18 cellular contexts compared by ENCODE assay signal in the genomic region with DNA sequence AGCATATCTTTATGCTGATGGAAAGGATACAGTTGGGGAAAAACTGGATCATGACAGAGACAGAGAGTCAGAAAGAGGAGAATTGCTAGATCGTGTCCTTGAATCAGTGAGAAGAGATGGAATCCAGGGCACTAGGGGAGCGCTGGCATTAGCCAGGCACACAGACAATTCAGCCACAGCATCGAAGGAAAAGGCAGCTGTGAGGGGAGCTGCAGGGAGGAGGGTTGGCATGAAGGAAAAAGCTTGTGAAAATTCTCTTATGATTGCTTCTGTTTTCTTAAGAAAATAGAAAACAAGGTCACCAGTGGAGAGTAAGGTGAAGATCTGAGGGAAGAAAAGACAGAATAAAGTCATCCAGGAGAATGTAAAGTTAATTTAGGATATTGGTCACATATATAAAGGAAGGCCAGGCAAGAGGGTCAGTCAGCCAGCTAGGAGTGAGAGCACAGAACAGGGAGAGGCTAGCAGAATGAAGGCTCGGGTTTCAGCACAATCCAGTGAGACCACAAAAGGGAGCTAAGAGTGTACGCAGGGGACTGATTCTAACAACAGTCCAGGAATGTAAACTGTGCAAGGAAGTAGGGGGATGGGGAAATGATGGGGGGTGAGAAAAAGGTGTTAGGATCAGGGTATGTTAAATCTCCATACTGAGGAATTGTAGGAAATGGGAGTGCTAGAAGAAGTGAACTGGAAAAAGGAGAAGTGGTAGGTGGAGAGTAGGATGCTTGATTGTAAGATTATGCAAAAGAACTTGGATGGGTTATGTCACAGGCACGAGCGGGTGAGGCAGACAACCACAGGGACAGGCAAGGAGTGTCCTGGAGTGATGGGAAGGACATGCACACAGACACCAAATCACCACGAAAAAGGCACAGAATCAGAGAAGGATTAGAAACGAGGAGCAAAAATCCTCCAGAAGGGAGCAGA.
A peak's percentile ranks its signal among the peaks of the same experiment; 100 is the strongest.
DNase-seq lines count a peak whose midpoint lies in the region; ATAC-seq, FAIRE-seq and TF ChIP-seq lines count a peak whose summit lies in the region.
"Had no signal": no experiment of that assay in that cellular context is flagged by ENCODE, and none has a peak within 500 bp of the region (broad histone marks: within the 10 kb centered on the region; RNA-seq: fewer than 3 reads in every experiment).

No MANE protein-coding gene starts in this region.

- H3K9ac ChIP-seq in IMR-90 (ENCODE audit: low read depth, low read length) (peak overlapping the region; percentile 59), kidney (ENCODE audit: low read length in 2 of 2) (no peak overlapping the region)

- no peak for TF ChIP-seq POLR2A in IMR-90 (IDR thresholded peaks at IDR 0.05; ENCODE audit: low read depth, low read length)

- H4K8ac ChIP-seq in IMR-90 (ENCODE audit: low read depth in 2 of 2, low read length in 2 of 2), result peak overlapping the region; percentile 18 to 76

- H3K27me3 ChIP-seq in AG04450 (ENCODE audit: control insufficient read depth, insufficient read depth, low read length) (no peaks in the 10 kb centered on the region), IMR-90 (ENCODE audit: control insufficient read depth, insufficient read depth, low read length) (no peaks in the 10 kb centered on the region), kidney epithelial cell (ENCODE audit: control insufficient read depth, insufficient read depth, low read length) (no peaks in the 10 kb centered on the region)
- H3K27me3 ChIP-seq: left lung, tibial nerve had no signal

- H3K27ac ChIP-seq in AG04450 (ENCODE audit: low read depth, low read length) (peak overlapping the region; percentile 63), IMR-90 (ENCODE audit: insufficient read depth, low read length) (peak overlapping the region; percentile 79; the same call in 1 of the 2 replicates), kidney (ENCODE audit: low read depth in 2 of 2, low read length in 2 of 2) (no peak overlapping the region)
- H3K27ac ChIP-seq: epithelial cell of prostate, left lung, tibial nerve had no signal

- 0 out of 3 replicates have a peak overlapping the region, but pooled peaks have one; percentile 12 for H2BK15ac ChIP-seq in IMR-90 (ENCODE audit: low read depth, low read length)

- dilution Hi-C loops in IMR-90 (cut with HindIII; ENCODE audit: low sequenced_read_pairs, unreplicated experiment), result no loop called here

- TF ChIP-seq CTCF in AG04450 (IDR thresholded peaks at IDR 0.05; ENCODE audit: low read depth, low read length) (no peak), IMR-90 (conservative IDR thresholded peaks at IDR 0.05; ENCODE audit: low read depth, low read length) (no peak), astrocyte of the cerebellum (IDR thresholded peaks at IDR 0.05; ENCODE audit: low read depth, low read length, missing control alignments) (no peak), kidney epithelial cell (IDR thresholded peaks at IDR 0.05; ENCODE audit: insufficient read depth, low read length, poor library complexity, severe bottlenecking) (no peak), kidney (IDR thresholded peaks at IDR 0.05; ENCODE audit: borderline replicate concordance, extremely low read depth, insufficient read depth) (no peak)

- DNase-seq in AG04450 (ENCODE audit: low read depth, low spot score), result peak; percentile 41
- peak; percentile 83 for DNase-seq in IMR-90
- peak; percentile 38 for DNase-seq in astrocyte of the cerebellum (ENCODE audit: low read depth)
- DNase-seq in kidney epithelial cell (ENCODE audit: low read depth), result peak; percentile 2
- no peak for DNase-seq in NCI-H2196 (lab: John Stamatoyannopoulos, UW; ENCODE audit: unreplicated experiment)
- no peak for DNase-seq in kidney
- DNase-seq in SKM-1 treated with dmso at 0.1 percent for 144 hours (lab: John Stamatoyannopoulos, UW; ENCODE audit: unreplicated experiment), result no peak
- DNase-seq: activated CD4-positive, alpha-beta T cell treated with anti-CD3 and anti-CD28 coated beads for 4 hours; activated naive CD8-positive, alpha-beta T cell treated with anti-CD3 and anti-CD28 coated beads, Interleukin-2, amount 10 ng/mL, durations not matched to agents 7 days and 5 days; activated T-cell treated with anti-CD3 and anti-CD28 coated beads, Interleukin-2, amount 50 U/mL, for 24 hours; Calu3; left lung; naive thymus-derived CD4-positive, alpha-beta T cell; SHP77; stimulated activated CD4-positive, alpha-beta T cell treated with anti-CD3 and anti-CD28 coated beads, Interleukin-4, amount 100 ng/mL, for 1 hour had no signal

- peak overlapping the region; percentile 73 for H2BK5ac ChIP-seq in IMR-90 (ENCODE audit: low read depth, low read length, poor library complexity, severe bottlenecking)

- POLR2A ChIA-PET in AG04450 (lab: Yijun Ruan, JAX), result interaction anchor here (0.6 to 0.9 kb wide), 2 partner anchors 16 to 140 kb away, joined by 3 to 4 read pairs; a partner anchor contains a TSS
- POLR2A ChIA-PET in IMR-90 (lab: Charles Lee; ENCODE audit: unreplicated experiment), result interaction anchor here (0.6 to 0.7 kb wide), 2 partner anchors 9 kb away, joined by 7 to 10 read pairs; no protein-coding TSS in a partner anchor

- H4K91ac ChIP-seq in IMR-90 (ENCODE audit: insufficient read depth, low read depth, low read length), result peak overlapping the region; percentile 85

- peak overlapping the region; percentile 15 for H2AK9ac ChIP-seq in IMR-90 (replicated peaks; ENCODE audit: low read depth, low read length, poor library complexity)

- H3K23ac ChIP-seq in IMR-90 (ENCODE audit: low read depth, low read length), result peak overlapping the region; percentile 69; the same call in 1 of the 2 replicates

- WGBS in IMR-90 (ENCODE audit: extremely low coverage in 2 of 2, insufficient read length in 1 of 2), 2 experiments, result 50% methylated on average over 4 of the region's 9 CpGs; no CpG with 5 or more reads in 1 of the 2 experiments

- in situ Hi-C loops in IMR-90 (cut with MboI; ENCODE audit: low sequenced_read_pairs), result no loop called here
- in situ Hi-C loops in astrocyte of the cerebellum (cut with HindIII; ENCODE audit: low sequenced_read_pairs), result no loop called here

- peak; percentile 88 for ATAC-seq in IMR-90 (ENCODE audit: low read depth)
- ATAC-seq in GM18520 (IDR thresholded peaks at IDR 0.05; ENCODE audit: unreplicated experiment), result no peak
- ATAC-seq: left lung; naive thymus-derived CD4-positive, alpha-beta T cell had no signal

- H3K4me3 ChIP-seq in AG04450 (ENCODE audit: low read depth, low read length) (no peak overlapping the region), IMR-90 (ENCODE audit: insufficient read depth, low read depth, low read length) (no peak overlapping the region), astrocyte of the cerebellum (ENCODE audit: low read depth, low read length) (no peak overlapping the region), kidney epithelial cell (ENCODE audit: low read depth, low read length) (no peak overlapping the region), kidney (ENCODE audit: low read length in 2 of 2) (no peak overlapping the region)
- H3K4me3 ChIP-seq: left lung, tibial nerve had no signal

- CTCF ChIA-PET in AG04450 (lab: Charles Lee), result interaction anchor here (0.6 to 2.0 kb wide), 5 partner anchors 11 to 1812 kb away, joined by 3 to 5 read pairs (median 4); no protein-coding TSS in a partner anchor
- CTCF ChIA-PET in IMR-90 (lab: Yijun Ruan, JAX), result interaction anchor here (0.5 to 2.3 kb wide), 4 partner anchors 16 to 1014 kb away, joined by 3 to 8 read pairs (median 4); no protein-coding TSS in a partner anchor

- no peaks in the 10 kb centered on the region for H3K36me3 ChIP-seq in IMR-90 (ENCODE audit: control insufficient read depth, insufficient read depth, low read length)
- no peaks in the 10 kb centered on the region for H3K36me3 ChIP-seq in kidney epithelial cell (ENCODE audit: control insufficient read depth, insufficient read depth, low read length)
- peaks cover 0 to 3% of the 10 kb centered on the region in 2 donors for H3K36me3 ChIP-seq in kidney (ENCODE audit: control insufficient read depth in 1 of 2, insufficient read depth in 2 of 2, low read length in 2 of 2)
- H3K36me3 ChIP-seq: left lung had no signal

- peak overlapping the region; percentile 40 for H3K4me2 ChIP-seq in IMR-90 (ENCODE audit: low read depth, low read length)

- BruUV-seq in IMR-90 (replicated peaks; lab: Mats Ljungman, UMichigan), result no TSS peak

- no peak for FAIRE-seq in kidney (lab: Jason Lieb, UNC)

- no peak overlapping the region for H3K56ac ChIP-seq in IMR-90 (ENCODE audit: extremely low read depth, insufficient read depth, low read length)

- peak overlapping the region; percentile 24 for H2AFZ ChIP-seq in IMR-90 (replicated peaks; ENCODE audit: low read length, poor library complexity)

- H3K79me1 ChIP-seq in IMR-90 (ENCODE audit: low read depth in 1 of 2, low read length in 2 of 2), result peaks cover 0 to 8% of the 10 kb centered on the region in 2 experiments; a peak in 2 of 4 replicates

- peak overlapping the region; percentile 52 for H4K5ac ChIP-seq in IMR-90 (ENCODE audit: low read depth, low read length)

- H3K14ac ChIP-seq in IMR-90 (replicated peaks; ENCODE audit: low read depth, low read length), result peak overlapping the region; percentile 88

- H4K20me1 ChIP-seq in IMR-90 (ENCODE audit: insufficient read depth, low read length), result no peaks in the 10 kb centered on the region

- peak overlapping the region; percentile 88 for H3K4ac ChIP-seq in IMR-90 (ENCODE audit: low read depth, low read length)

- H3K18ac ChIP-seq in IMR-90 (ENCODE audit: low read depth, low read length), result peak overlapping the region; percentile 93

- peaks cover 22% of the 10 kb centered on the region for H3K4me1 ChIP-seq in IMR-90 (ENCODE audit: control insufficient read depth, insufficient read depth, low read length)
- no peaks in the 10 kb centered on the region for H3K4me1 ChIP-seq in kidney (ENCODE audit: control insufficient read depth in 1 of 2, insufficient read depth in 1 of 2, low read depth in 1 of 2, low read length in 2 of 2)
- H3K4me1 ChIP-seq: left lung, tibial nerve had no signal

- peak overlapping the region; percentile 85 for H2BK20ac ChIP-seq in IMR-90 (ENCODE audit: low read depth, low read length)

- H2BK120ac ChIP-seq in IMR-90 (ENCODE audit: low read depth, low read length), result peak overlapping the region; percentile 85

- TF ChIP-seq RAD21 in IMR-90 (IDR thresholded peaks at IDR 0.05; ENCODE audit: low read length), result no peak

- peak overlapping the region; percentile 66 for H2AK5ac ChIP-seq in IMR-90 (ENCODE audit: low read depth, low read length)

- peaks cover 7% of the 10 kb centered on the region for H3K9me1 ChIP-seq in IMR-90 (ENCODE audit: insufficient read depth, low read length)

- intact Hi-C loops in IMR-90 (cut with micrococcal nuclease), result loop anchor here (2.0 to 10.0 kb wide), 2 partner anchors 112 to 278 kb away; a partner anchor contains a TSS
- intact Hi-C loops in kidney (cut with DNase I), result no loop called here

- H3K9me3 ChIP-seq in AG04450 (ENCODE audit: control insufficient read depth, insufficient read depth, low read length), result no peaks in the 10 kb centered on the region
- H3K9me3 ChIP-seq in IMR-90 (ENCODE audit: control insufficient read depth, insufficient read depth, low read length), result no peaks in the 10 kb centered on the region
- no peaks in the 10 kb centered on the region for H3K9me3 ChIP-seq in kidney (ENCODE audit: control insufficient read depth in 1 of 2, low read length in 2 of 2)
- H3K9me3 ChIP-seq: left lung, tibial nerve had no signal

Comparison
In these comparisons a context has a peak if more than half of its experiments do, and no peak if none do; other contexts are left out.
1. DNase-seq: peak in AG04450 (single experiment), IMR-90 (single experiment), astrocyte of the cerebellum (single experiment) and kidney epithelial cell (single experiment); none in NCI-H2196 (single experiment), kidney (single experiment) and SKM-1 treated with dmso at 0.1 percent for 144 hours (single experiment).
2. H3K27ac ChIP-seq: peak in AG04450 (single experiment) and IMR-90 (single experiment); none in kidney (0 of 2).